20 cellular contexts compared by ENCODE assay signal in the genomic region with DNA sequence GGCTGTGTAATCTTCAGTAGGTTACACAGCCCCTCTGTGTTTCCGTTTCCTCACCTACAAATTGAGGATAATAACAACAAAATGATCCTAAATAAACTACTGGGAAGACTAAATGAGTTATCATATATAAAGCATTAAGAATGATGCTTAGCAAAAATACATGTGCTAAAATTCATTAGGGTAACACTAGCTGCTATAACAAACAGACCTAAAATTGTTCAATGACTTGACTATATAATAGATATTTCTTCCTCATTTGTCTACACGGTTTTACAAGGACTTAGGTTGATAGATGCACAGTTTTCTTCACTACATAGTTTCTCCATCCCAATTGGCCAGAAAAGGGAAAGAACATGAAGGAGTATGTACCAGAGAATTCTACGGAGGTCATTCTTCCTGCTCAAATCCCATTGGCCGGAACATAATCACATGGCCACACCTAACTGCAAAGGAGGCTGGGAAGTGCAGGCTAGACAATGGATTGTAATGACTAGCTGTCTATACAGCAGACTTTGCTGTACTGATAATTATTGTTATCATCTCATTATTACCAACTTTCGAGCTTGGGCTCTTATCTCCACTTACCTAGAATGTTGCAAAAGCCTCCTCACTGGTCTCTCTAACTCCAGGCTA.
A peak's percentile ranks its signal among the peaks of the same experiment; 100 is the strongest.
DNase-seq lines count a peak whose midpoint lies in the region; ATAC-seq, FAIRE-seq and TF ChIP-seq lines count a peak whose summit lies in the region.
"Had no signal": no experiment of that assay in that cellular context is flagged by ENCODE, and none has a peak within 500 bp of the region (broad histone marks: within the 10 kb centered on the region; RNA-seq: fewer than 3 reads in every experiment).

No MANE protein-coding gene starts in this region.

- H3K9me3 Mint-ChIP-seq in progenitor cell of endocrine pancreas (ENCODE audit: low read depth) (peaks cover 12% of the 10 kb centered on the region), type B pancreatic cell (peaks cover 2% of the 10 kb centered on the region)

- no peak overlapping the region for H2AFZ ChIP-seq in HepG2 (ENCODE audit: low read length)
- peak overlapping the region; percentile 27; the same call in 1 of the 2 replicates for H2AFZ ChIP-seq in K562 (ENCODE audit: low read depth, low read length)

- H4K20me1 ChIP-seq in HepG2 (ENCODE audit: insufficient read depth, low read length) (no peaks in the 10 kb centered on the region), K562 (replicated peaks; ENCODE audit: control insufficient read depth, insufficient read depth, low read length) (no peaks in the 10 kb centered on the region)

- ATAC-seq in HepG2 (no peak), right lobe of liver (no peak), K562 (no peak), GM19395 (IDR thresholded peaks at IDR 0.05; ENCODE audit: unreplicated experiment) (no peak), HG03521 (IDR thresholded peaks at IDR 0.05; ENCODE audit: unreplicated experiment) (no peak)
- ATAC-seq: Panc1 had no signal

- BruUV-seq in HepG2 (replicated peaks; lab: Mats Ljungman, UMichigan) (no TSS peak), K562 (replicated peaks; lab: Mats Ljungman, UMichigan) (no TSS peak)

- H3K9ac ChIP-seq in HepG2 (ENCODE audit: insufficient read depth, low read depth, low read length): no peak overlapping the region
- H3K9ac ChIP-seq in K562 (ENCODE audit: insufficient read depth in 1 of 2, low read depth in 2 of 2, low read length in 2 of 2): no peak overlapping the region

- 67% methylated on average over 5 of the region's 5 CpGs for WGBS in HepG2 (ENCODE audit: low lambda C conversion rate)
- WGBS in right lobe of liver (ENCODE audit: insufficient coverage, low coverage, low lambda C conversion rate, missing lambda C conversion rate): 81% methylated on average over 5 of the region's 5 CpGs
- 51% methylated on average over 5 of the region's 5 CpGs for WGBS in K562 (ENCODE audit: insufficient coverage, low coverage, missing lambda C conversion rate)

- TF ChIP-seq CTCF in HepG2 (CRISPR knock-in tag; IDR thresholded peaks at IDR 0.05) (no peak), right lobe of liver (IDR thresholded peaks at IDR 0.05) (no peak), K562 (IDR thresholded peaks at IDR 0.05 in 2 of 3, conservative IDR thresholded peaks at IDR 0.05 in 1 of 3; ENCODE audit: insufficient read depth in 2 of 3, low read depth in 1 of 3, low read length in 3 of 3) (no peak), progenitor cell of endocrine pancreas (IDR thresholded peaks at IDR 0.05; ENCODE audit: unreplicated experiment) (no peak), type B pancreatic cell (conservative IDR thresholded peaks at IDR 0.05) (no peak), ascending aorta (IDR thresholded peaks at IDR 0.05) (no peak)

- TF ChIP-seq RAD21 in HepG2 (CRISPR knock-in tag; IDR thresholded peaks at IDR 0.05) (no peak), K562 (CRISPR knock-in tag; conservative IDR thresholded peaks at IDR 0.05 in 1 of 2, IDR thresholded peaks at IDR 0.05 in 1 of 2) (no peak)

- H3K4me3 Mint-ChIP-seq in progenitor cell of endocrine pancreas (ENCODE audit: low read depth) (no peak overlapping the region), type B pancreatic cell (no peak overlapping the region)

- DNase-seq in HepG2 (ENCODE audit: low spot score) (no peak), right lobe of liver (no peak), K562 (ENCODE audit: extremely low read depth in 1 of 4, low spot score in 3 of 4) (no peak), progenitor cell of endocrine pancreas (ENCODE audit: low spot score, unreplicated experiment) (no peak), type B pancreatic cell (ENCODE audit: extremely low spot score, unreplicated experiment) (no peak), ascending aorta (ENCODE audit: low spot score in 2 of 2) (no peak)
- DNase-seq: 8988T, ACHN, BE2C, GOT3, KBM-7, NCI-H1105 treated with DMSO at 0.1 percent for 48 hours, NCI-H146, NCI-H2029, SHP77 had no signal

- intact Hi-C loops in HepG2 (cut with micrococcal nuclease; ENCODE audit: unreplicated experiment) (no loop called here), right lobe of liver (cut with DNase I) (loop anchor here in 1 of 2 donors (10.0 kb wide), 1 partner anchor 81 kb away; no protein-coding TSS in a partner anchor), K562 (cut with micrococcal nuclease) (no loop called here), ascending aorta (cut with DNase I) (no loop called here)

- no peak for TF ChIP-seq POLR2A in HepG2 (IDR thresholded peaks at IDR 0.05; ENCODE audit: insufficient read depth in 1 of 2, low read depth in 2 of 2, low read length in 2 of 2)
- no peak for TF ChIP-seq POLR2A in right lobe of liver (IDR thresholded peaks at IDR 0.05)
- no peak for TF ChIP-seq POLR2A in K562 (conservative IDR thresholded peaks at IDR 0.05)

- no peaks in the 10 kb centered on the region for H3K27me3 Mint-ChIP-seq in progenitor cell of endocrine pancreas
- H3K27me3 Mint-ChIP-seq in type B pancreatic cell: no peaks in the 10 kb centered on the region

- TF ChIP-seq EP300 in HepG2 (IDR thresholded peaks at IDR 0.05; ENCODE audit: low read depth in 2 of 2, low read length in 2 of 2) (no peak), HepG2 (CRISPR knock-in tag; IDR thresholded peaks at IDR 0.05; ENCODE audit: borderline replicate concordance) (no peak), K562 (IDR thresholded peaks at IDR 0.05; ENCODE audit: low read length) (no peak)

- H3K36me3 ChIP-seq in HepG2 (replicated peaks in 1 of 2; ENCODE audit: control insufficient read depth in 1 of 2, insufficient read depth in 2 of 2, low read length in 2 of 2) (no peaks in the 10 kb centered on the region), right lobe of liver (no peaks in the 10 kb centered on the region), K562 (ENCODE audit: control insufficient read depth, insufficient read depth, low read length) (no peaks in the 10 kb centered on the region), ascending aorta (no peaks in the 10 kb centered on the region)
- H3K36me3 ChIP-seq: BE2C had no signal

- POLR2A ChIA-PET in HepG2 (lab: Yijun Ruan, JAX) (interaction anchor here (1.1 kb wide), 1 partner anchor 14 kb away, joined by 5 read pairs; no protein-coding TSS in a partner anchor), K562 (lab: Yijun Ruan, JAX) (interaction anchor here (0.6 to 1.0 kb wide), 4 partner anchors 10 to 277 kb away, joined by 3 to 4 read pairs (median 3); no protein-coding TSS in a partner anchor)

- no peak overlapping the region for H3K4me3 ChIP-seq in HepG2 (replicated peaks in 1 of 3; ENCODE audit: insufficient read depth in 1 of 3, low read depth in 2 of 3, low read length in 3 of 3)
- H3K4me3 ChIP-seq in right lobe of liver: no peak overlapping the region
- no peak overlapping the region for H3K4me3 ChIP-seq in K562
- no peak overlapping the region for H3K4me3 ChIP-seq in ascending aorta

- H3K4me2 ChIP-seq in HepG2 (ENCODE audit: low read depth, low read length) (peak overlapping the region; percentile 21; the same call in 1 of the 2 replicates), K562 (ENCODE audit: insufficient read depth, low read length) (no peak overlapping the region; the same call in 1 of the 2 replicates)

- CTCF ChIA-PET in HepG2 (lab: Yijun Ruan, JAX; ENCODE audit: low intra/inter-chr PET ratio, low total read pairs) (no interaction called here), K562 (lab: Yijun Ruan, JAX; ENCODE audit: low intra/inter-chr PET ratio) (no interaction called here)

- FAIRE-seq in HepG2 (lab: Jason Lieb, UNC) (no peak), K562 (lab: Jason Lieb, UNC) (no peak)
- FAIRE-seq: GM18507 had no signal

- peaks cover 37% of the 10 kb centered on the region for H3K4me1 ChIP-seq in HepG2 (ENCODE audit: insufficient read depth, low read length)
- peaks cover 0 to 21% (median 2%) of the 10 kb centered on the region in 4 donors for H3K4me1 ChIP-seq in right lobe of liver
- no peaks in the 10 kb centered on the region; a peak in 3 of 5 replicates for H3K4me1 ChIP-seq in K562 (replicated peaks in 1 of 2; ENCODE audit: control insufficient read depth in 2 of 2, insufficient read depth in 2 of 2, low read length in 2 of 2)
- H3K4me1 ChIP-seq in ascending aorta: peaks cover 0 to 8% of the 10 kb centered on the region in 2 donors
- H3K4me1 ChIP-seq: BE2C had no signal

- peaks cover 0 to 2% of the 10 kb centered on the region in 2 experiments; a peak in 1 of 5 replicates for H3K27me3 ChIP-seq in HepG2 (ENCODE audit: control insufficient read depth in 1 of 2, insufficient read depth in 2 of 2, low read length in 2 of 2)
- H3K27me3 ChIP-seq in right lobe of liver: no peaks in the 10 kb centered on the region
- H3K27me3 ChIP-seq in K562 (ENCODE audit: control insufficient read depth in 2 of 2, insufficient read depth in 2 of 2, low read length in 2 of 2): no peaks in the 10 kb centered on the region
- H3K27me3 ChIP-seq in ascending aorta: no peaks in the 10 kb centered on the region
- H3K27me3 ChIP-seq: BE2C had no signal

- H3K79me2 ChIP-seq in HepG2 (ENCODE audit: insufficient read depth, low read length) (no peaks in the 10 kb centered on the region), K562 (ENCODE audit: control insufficient read depth, insufficient read depth, low read length) (no peaks in the 10 kb centered on the region)

- H3K27ac Mint-ChIP-seq in progenitor cell of endocrine pancreas (peak overlapping the region; percentile 18), type B pancreatic cell (peak overlapping the region; percentile 30)

- H3K9me1 ChIP-seq in K562 (ENCODE audit: control insufficient read depth, insufficient read depth, low read length): no peaks in the 10 kb centered on the region

- no peaks in the 10 kb centered on the region for H3K9me3 ChIP-seq in HepG2 (ENCODE audit: low read length)
- H3K9me3 ChIP-seq in right lobe of liver: no peaks in the 10 kb centered on the region
- H3K9me3 ChIP-seq in K562 (replicated peaks; ENCODE audit: control insufficient read depth, insufficient read depth, low read depth, low read length): peaks cover 3% of the 10 kb centered on the region; the same call in 1 of the 2 replicates
- H3K9me3 ChIP-seq in ascending aorta: no peaks in the 10 kb centered on the region
- H3K9me3 ChIP-seq: BE2C had no signal

- H3K36me3 Mint-ChIP-seq in progenitor cell of endocrine pancreas (ENCODE audit: insufficient read depth) (peaks cover 4% of the 10 kb centered on the region), type B pancreatic cell (peaks cover 3% of the 10 kb centered on the region)

- in situ Hi-C loops in HepG2 (cut with HindIII; ENCODE audit: extremely low pct_ligation_motif_present, low pct_unique_long_range_greater_than_20kb) (no loop called here), K562 (cut with MboI) (no loop called here)

- H3K4me1 Mint-ChIP-seq in progenitor cell of endocrine pancreas (ENCODE audit: low read depth) (peaks cover 31% of the 10 kb centered on the region), type B pancreatic cell (ENCODE audit: unreplicated experiment) (peaks cover 9% of the 10 kb centered on the region)

- H3K27ac ChIP-seq in HepG2 (ENCODE audit: extremely low read length, insufficient read depth, low read length) (no peak overlapping the region), right lobe of liver (no peak overlapping the region), K562 (ENCODE audit: extremely low read depth, low read depth, low read length) (no peak overlapping the region), ascending aorta (no peak overlapping the region)
- H3K27ac ChIP-seq: RWPE1 had no signal

TF ChIP-seq in HepG2, 621 proteins besides CTCF, POLR2A, EP300 and RAD21 (continues in another document):
- no peak for TF ChIP-seq ZNF670 (CRISPR knock-in tag; IDR thresholded peaks at IDR 0.05; ENCODE audit: borderline replicate concordance)

Comparison
In these comparisons a context has a peak if more than half of its experiments do, and no peak if none do; other contexts are left out.
1. Of the 241 proteins assayed by ChIP-seq in both HepG2 and K562: peak only in HepG2: ZNF143; only in K562: RAD51 and USF2; in both: ZNF12; in neither: 237.